8 cellular contexts compared by ENCODE assay signal in genomic region chr17:60676758-60677307, GRCh38. TPM values are rescaled to one million over a fixed set of nuclear protein-coding genes. Genes with fewer than 3 reads are reported as not detected.
A peak's percentile ranks its signal among the peaks of the same experiment; 100 is the strongest.
DNase-seq lines count a peak whose midpoint lies in the region; FAIRE-seq and TF ChIP-seq lines count a peak whose summit lies in the region.

No MANE protein-coding gene starts in this region.

- peak overlapping the region; percentile 88 for H3K4me3 ChIP-seq in Caco-2 (ENCODE audit: low read depth, low read length)
- peak overlapping the region; percentile 77 for H3K4me3 ChIP-seq in OCI-LY1 (ENCODE audit: low read depth, low read length, poor library complexity, severe bottlenecking)
- peak overlapping the region; percentile 93 for H3K4me3 ChIP-seq in endodermal cell (ENCODE audit: low read length)

- H3K9ac ChIP-seq in OCI-LY1 (ENCODE audit: low read length): peak overlapping the region; percentile 75
- peak overlapping the region; percentile 72 for H3K9ac ChIP-seq in endodermal cell (ENCODE audit: extremely low read depth, low read length, poor library complexity, severe bottlenecking)

- H3K36me3 ChIP-seq in Caco-2 (ENCODE audit: control insufficient read depth, insufficient read depth, low read length) (no peaks in the 10 kb centered on the region), OCI-LY1 (ENCODE audit: insufficient read depth, low read length) (no peaks in the 10 kb centered on the region; the same call in 1 of the 2 replicates), endodermal cell (ENCODE audit: control insufficient read depth, insufficient read depth, low read length) (no peaks in the 10 kb centered on the region)

- H3K79me2 ChIP-seq in OCI-LY1 (ENCODE audit: insufficient read depth, low read length): no peaks in the 10 kb centered on the region

- intact Hi-C loops in Caco-2 (cut with micrococcal nuclease; ENCODE audit: unreplicated experiment): loop anchor here (2.0 kb wide), 1 partner anchor 76 kb away; the partner anchor contains the start of gene PPM1D

- no TSS peak for BruUV-seq in Caco-2 (replicated peaks; lab: Mats Ljungman, UMichigan)

- CTCF ChIA-PET in Caco-2 (lab: Charles Lee): interaction anchor here (1.1 kb wide), 1 partner anchor 99 kb away, joined by 3 read pairs; no protein-coding TSS in a partner anchor

- peak overlapping the region; percentile 66 for H2AFZ ChIP-seq in OCI-LY1 (ENCODE audit: low read length)

- POLR2A ChIA-PET in Caco-2 (lab: Charles Lee): interaction anchor here (0.6 to 0.7 kb wide), 2 partner anchors 9 to 359 kb away, joined by 3 to 4 read pairs; no protein-coding TSS in a partner anchor

- H3K9me3 ChIP-seq in Caco-2 (no peaks in the 10 kb centered on the region), OCI-LY1 (ENCODE audit: low read length) (no peaks in the 10 kb centered on the region), endodermal cell (ENCODE audit: control insufficient read depth, low read length) (no peaks in the 10 kb centered on the region)

- FAIRE-seq in RCC 7860 (lab: Jason Lieb, UNC): no peak

- no peaks in the 10 kb centered on the region for H4K20me1 ChIP-seq in OCI-LY1 (ENCODE audit: insufficient read depth, low read length)

- TF ChIP-seq CTCF in Caco-2 (IDR thresholded peaks at IDR 0.05; ENCODE audit: insufficient read depth in 1 of 2, low read depth in 1 of 2, low read length in 1 of 2, severe bottlenecking in 1 of 2, unreplicated experiment in 1 of 2) (no peak), OCI-LY1 (IDR thresholded peaks at IDR 0.05; ENCODE audit: low read length) (no peak), endodermal cell (conservative IDR thresholded peaks at IDR 0.05) (no peak), osteocyte (IDR thresholded peaks at IDR 0.05) (no peak)

- 0 out of 2 replicates have a peak, but pooled peaks cover 3% of the 10 kb centered on the region for H3K4me1 ChIP-seq in Caco-2
- H3K4me1 ChIP-seq in OCI-LY1 (ENCODE audit: insufficient read depth, low read length, severe bottlenecking): peaks cover 16% of the 10 kb centered on the region
- no peaks in the 10 kb centered on the region for H3K4me1 ChIP-seq in endodermal cell (ENCODE audit: control insufficient read depth, insufficient read depth, low read length)

- H3F3A ChIP-seq in OCI-LY1 (ENCODE audit: insufficient read depth, low read length): no peaks in the 10 kb centered on the region

- H3K27me3 ChIP-seq in Caco-2 (replicated peaks; ENCODE audit: control insufficient read depth, insufficient read depth, low read length): no peaks in the 10 kb centered on the region
- no peaks in the 10 kb centered on the region for H3K27me3 ChIP-seq in OCI-LY1 (ENCODE audit: insufficient read depth, low read length)
- H3K27me3 ChIP-seq in endodermal cell (ENCODE audit: control insufficient read depth, insufficient read depth, low read length, poor library complexity, severe bottlenecking): no peaks in the 10 kb centered on the region

- H3K36me3 Mint-ChIP-seq in Caco-2 (ENCODE audit: insufficient read depth, unreplicated experiment): peaks cover 10% of the 10 kb centered on the region
- peaks cover 3% of the 10 kb centered on the region for H3K36me3 Mint-ChIP-seq in endodermal cell (ENCODE audit: low read depth)
- no peaks in the 10 kb centered on the region for H3K36me3 Mint-ChIP-seq in osteocyte (ENCODE audit: unreplicated experiment)

- 41 to 55% methylated on average over 9 to 16 of the region's 17 CpGs for WGBS in endodermal cell (ENCODE audit: insufficient coverage in 1 of 2, insufficient read length in 1 of 2), 2 experiments

- peak overlapping the region; percentile 95 for H3K27ac Mint-ChIP-seq in Caco-2 (ENCODE audit: unreplicated experiment)
- peak overlapping the region; percentile 100 for H3K27ac Mint-ChIP-seq in endodermal cell
- H3K27ac Mint-ChIP-seq in osteocyte (ENCODE audit: unreplicated experiment): peak overlapping the region; percentile 99

- H3K4me3 Mint-ChIP-seq in Caco-2 (ENCODE audit: unreplicated experiment) (peak overlapping the region; percentile 96), endodermal cell (peak overlapping the region; percentile 93), osteocyte (ENCODE audit: unreplicated experiment) (peak overlapping the region; percentile 99)

- H3K9me3 Mint-ChIP-seq in Caco-2 (ENCODE audit: unreplicated experiment): no peaks in the 10 kb centered on the region
- H3K9me3 Mint-ChIP-seq in endodermal cell: no peaks in the 10 kb centered on the region
- no peaks in the 10 kb centered on the region for H3K9me3 Mint-ChIP-seq in osteocyte (ENCODE audit: unreplicated experiment)

- H3K27me3 Mint-ChIP-seq in Caco-2 (ENCODE audit: insufficient read depth, unreplicated experiment) (no peaks in the 10 kb centered on the region), endodermal cell (ENCODE audit: insufficient read depth) (no peaks in the 10 kb centered on the region), osteocyte (ENCODE audit: unreplicated experiment) (no peaks in the 10 kb centered on the region)

- no peaks in the 10 kb centered on the region for H3K9me2 ChIP-seq in OCI-LY1 (ENCODE audit: low read depth, low read length)

- peaks cover 14% of the 10 kb centered on the region for H3K4me1 Mint-ChIP-seq in Caco-2 (ENCODE audit: low read depth, unreplicated experiment)
- peaks cover 10% of the 10 kb centered on the region for H3K4me1 Mint-ChIP-seq in endodermal cell
- H3K4me1 Mint-ChIP-seq in osteocyte (ENCODE audit: unreplicated experiment): peaks cover 26% of the 10 kb centered on the region

- peak overlapping the region; percentile 74 for H3K4me2 ChIP-seq in OCI-LY1 (ENCODE audit: low read length)

- no peak for DNase-seq in Caco-2
- DNase-seq in endodermal cell: peak; percentile 57
- peak; percentile 44 for DNase-seq in osteocyte (ENCODE audit: extremely low spot score, unreplicated experiment)
- DNase-seq in stimulated activated CD4-positive, alpha-beta T cell treated with anti-CD3 and anti-CD28 coated beads, Interleukin-4, amount 100 ng/mL, for 24 hours: no peak
- DNase-seq in activated CD4-positive, alpha-beta T cell treated with anti-CD3 and anti-CD28 coated beads for 48 hours: no peak
- no peak for DNase-seq in RCC 7860 (ENCODE audit: low spot score)
- no peak for DNase-seq in CD1c-positive myeloid dendritic cell (ENCODE audit: extremely low spot score)

- peak overlapping the region; percentile 13 for H3K27ac ChIP-seq in OCI-LY1 (ENCODE audit: low read depth, low read length, poor library complexity, severe bottlenecking)
- no peak overlapping the region for H3K27ac ChIP-seq in endodermal cell (ENCODE audit: low read depth, low read length)

RNA-seq across cellular contexts. Expression of gene BCAS3, which starts 0.8 kb away (rescaled TPM):
- total RNA-seq in Caco-2 (2022) (35.6 and 44.1 TPM in 2 replicates), endodermal cell (10 to 100 TPM; 28.0 to 37.7 TPM), osteocyte (35.7 and 43.4 TPM in 2 replicates)
- polyA plus RNA-seq in endodermal cell (2013, experiment 1 of 2): 14.5 TPM
- polyA plus RNA-seq in endodermal cell (2013, experiment 2 of 2): 15.7 TPM

Comparison
In these comparisons a context has a peak if more than half of its experiments do, and no peak if none do; other contexts are left out.
1. DNase-seq: peak in endodermal cell (single experiment) and osteocyte (single experiment); none in Caco-2 (0 of 2), stimulated activated CD4-positive, alpha-beta T cell treated with anti-CD3 and anti-CD28 coated beads, Interleukin-4, amount 100 ng/mL, for 24 hours (single experiment), activated CD4-positive, alpha-beta T cell treated with anti-CD3 and anti-CD28 coated beads for 48 hours (single experiment), RCC 7860 (single experiment) and CD1c-positive myeloid dendritic cell (single experiment).
2. Peak in every context shown above with its lines, with median percentiles within 50 percentile points of each other: H3K4me3 ChIP-seq, H3K27ac Mint-ChIP-seq and H3K4me3 Mint-ChIP-seq.